In the genomic region with DNA sequence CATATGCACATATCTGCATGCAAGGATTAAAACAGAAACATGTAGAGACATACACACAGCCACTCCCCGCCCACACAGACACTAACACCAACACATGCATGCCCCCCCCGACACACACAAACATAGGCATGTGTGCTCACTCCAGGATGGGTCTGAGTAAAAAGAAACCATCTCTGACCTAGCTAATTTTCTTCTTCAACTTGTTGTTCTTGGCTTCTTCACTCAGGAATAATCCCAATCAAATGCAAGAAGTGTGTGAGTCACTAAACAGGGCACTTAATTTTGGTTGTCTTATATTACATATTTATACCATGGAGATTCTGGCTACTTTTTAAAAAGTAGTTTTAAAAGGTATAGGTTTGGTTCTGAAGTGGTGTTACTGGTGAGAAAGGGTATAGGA, we compare ENCODE assay signal across 16 cellular contexts. TPM values are rescaled to one million over a fixed set of nuclear protein-coding genes. Genes with fewer than 3 reads are reported as not detected.
DNase-seq lines count a peak whose midpoint lies in the region; ATAC-seq and TF ChIP-seq lines count a peak whose summit lies in the region.
"Had no signal": no experiment of that assay in that cellular context is flagged by ENCODE, and none has a peak within 500 bp of the region (broad histone marks: within the 10 kb centered on the region; RNA-seq: fewer than 3 reads in every experiment).

No MANE protein-coding gene starts in this region.

- no peak overlapping the region for H3K27ac ChIP-seq in OCI-LY7 (ENCODE audit: low read depth, low read length, poor library complexity, severe bottlenecking)
- H3K27ac ChIP-seq: KMS-11, RWPE1 had no signal

- H3K4me3 Mint-ChIP-seq in activated CD4-positive, alpha-beta memory T cell treated with anti-CD3 and anti-CD28 coated beads for 36 hours: no peak overlapping the region

- no peak overlapping the region for H3K27ac Mint-ChIP-seq in activated CD4-positive, alpha-beta memory T cell treated with anti-CD3 and anti-CD28 coated beads for 36 hours
- H3K27ac Mint-ChIP-seq: CD8-positive, alpha-beta memory T cell had no signal

- DNase-seq in EH (ENCODE audit: low read depth) (peak; percentile 55), M059J (ENCODE audit: low read depth) (peak; percentile 47), epithelial cell of esophagus (ENCODE audit: low read depth) (peak; percentile 1), non-pigmented ciliary epithelial cell (ENCODE audit: low read depth) (peak; percentile 10), OCI-LY7 (ENCODE audit: low spot score) (no peak)
- DNase-seq in activated CD4-positive, alpha-beta memory T cell treated with anti-CD3 and anti-CD28 coated beads for 36 hours: no peak
- DNase-seq: CD8-positive, alpha-beta memory T cell; DND-41; NCI-H1436 treated with DMSO at 0.1 percent for 48 hours; NCI-H226; NCI-H526 treated with DMSO at 0.1 percent for 48 hours; OCI-M1; T-helper 1 cell had no signal

- no peak overlapping the region for H2AFZ ChIP-seq in OCI-LY7 (ENCODE audit: low read length)

- H3K27me3 Mint-ChIP-seq in activated CD4-positive, alpha-beta memory T cell treated with anti-CD3 and anti-CD28 coated beads for 36 hours: no peaks in the 10 kb centered on the region

- H3K4me1 ChIP-seq in OCI-LY7 (ENCODE audit: insufficient read depth, low read length, poor library complexity, severe bottlenecking): no peaks in the 10 kb centered on the region

- no peak overlapping the region for H3K4me2 ChIP-seq in OCI-LY7 (ENCODE audit: low read length)
- H3K4me2 ChIP-seq: KMS-11 had no signal

- H3K9me2 ChIP-seq in OCI-LY7 (ENCODE audit: insufficient read depth, low read length): no peaks in the 10 kb centered on the region

- H3K36me3 Mint-ChIP-seq in activated CD4-positive, alpha-beta memory T cell treated with anti-CD3 and anti-CD28 coated beads for 36 hours: peaks cover 7% of the 10 kb centered on the region

- peaks cover 7% of the 10 kb centered on the region for H3K9me3 Mint-ChIP-seq in activated CD4-positive, alpha-beta memory T cell treated with anti-CD3 and anti-CD28 coated beads for 36 hours

- no peaks in the 10 kb centered on the region for H3K79me2 ChIP-seq in OCI-LY7 (ENCODE audit: insufficient read depth, low read depth, low read length)

- H4K20me1 ChIP-seq in OCI-LY7 (ENCODE audit: insufficient read depth, low read length): no peaks in the 10 kb centered on the region

- TF ChIP-seq CTCF in epithelial cell of esophagus (IDR thresholded peaks at IDR 0.05; ENCODE audit: insufficient read depth, low read depth, low read length, missing control alignments): no peak
- no peak for TF ChIP-seq CTCF in OCI-LY7 (conservative IDR thresholded peaks at IDR 0.05; ENCODE audit: low read length)

- no TSS peak for BruUV-seq in OCI-LY7 (replicated peaks; lab: Mats Ljungman, UMichigan)

- H3K36me3 ChIP-seq in OCI-LY7 (ENCODE audit: insufficient read depth, low read length): no peaks in the 10 kb centered on the region

- POLR2A ChIA-PET in activated CD4-positive, alpha-beta memory T cell treated with anti-CD3 and anti-CD28 coated beads for 36 hours (lab: Charles Lee): no interaction called here
- POLR2A ChIA-PET in OCI-LY7 (lab: Charles Lee): no interaction called here

- H3K4me1 Mint-ChIP-seq in activated CD4-positive, alpha-beta memory T cell treated with anti-CD3 and anti-CD28 coated beads for 36 hours (ENCODE audit: low read depth): peaks cover 11% of the 10 kb centered on the region

- no peak for ATAC-seq in HG03045 (IDR thresholded peaks at IDR 0.05; ENCODE audit: unreplicated experiment)

- no peaks in the 10 kb centered on the region for H3K9me3 ChIP-seq in OCI-LY7 (ENCODE audit: low read length)

- CTCF ChIA-PET in activated CD4-positive, alpha-beta memory T cell treated with anti-CD3 and anti-CD28 coated beads for 36 hours (lab: Charles Lee): interaction anchor here (1.0 kb wide), 1 partner anchor 42 kb away, joined by 3 read pairs; no protein-coding TSS in a partner anchor
- CTCF ChIA-PET in OCI-LY7 (lab: Charles Lee; ENCODE audit: unreplicated experiment): no interaction called here

- intact Hi-C loops in activated CD4-positive, alpha-beta memory T cell treated with anti-CD3 and anti-CD28 coated beads for 36 hours (cut with micrococcal nuclease): no loop called here
- intact Hi-C loops in OCI-LY7 (cut with micrococcal nuclease; ENCODE audit: unreplicated experiment): no loop called here

- no peak overlapping the region for H3K4me3 ChIP-seq in epithelial cell of esophagus (ENCODE audit: low read length)
- H3K4me3 ChIP-seq in OCI-LY7 (ENCODE audit: low read depth, low read length, poor library complexity, severe bottlenecking): no peak overlapping the region

RNA-seq across cellular contexts. Expression of a gene that starts 28.3 kb away (rescaled TPM):
- 23.2 and 27.2 TPM in 2 replicates for total RNA-seq in M059J (2014; rRNA removed; shearing (Covaris generic))
- 10 to 100 TPM; 12.3 to 13.3 TPM for total RNA-seq in activated CD4-positive, alpha-beta memory T cell treated with anti-CD3 and anti-CD28 coated beads for 36 hours
- 5.0 and 5.3 TPM in 2 replicates for total RNA-seq in OCI-LY7 (2014; rRNA removed; shearing (Covaris generic))
- 11.9 and 12.8 TPM in 2 replicates for total RNA-seq in OCI-LY7 (2022)

Comparison
In these comparisons a context has a peak if more than half of its experiments do, and no peak if none do; other contexts are left out.
1. DNase-seq: peak in EH (single experiment), M059J (single experiment), epithelial cell of esophagus (single experiment) and non-pigmented ciliary epithelial cell (single experiment); none in activated CD4-positive, alpha-beta memory T cell treated with anti-CD3 and anti-CD28 coated beads for 36 hours (single experiment) and OCI-LY7 (single experiment).